In the genomic region with DNA sequence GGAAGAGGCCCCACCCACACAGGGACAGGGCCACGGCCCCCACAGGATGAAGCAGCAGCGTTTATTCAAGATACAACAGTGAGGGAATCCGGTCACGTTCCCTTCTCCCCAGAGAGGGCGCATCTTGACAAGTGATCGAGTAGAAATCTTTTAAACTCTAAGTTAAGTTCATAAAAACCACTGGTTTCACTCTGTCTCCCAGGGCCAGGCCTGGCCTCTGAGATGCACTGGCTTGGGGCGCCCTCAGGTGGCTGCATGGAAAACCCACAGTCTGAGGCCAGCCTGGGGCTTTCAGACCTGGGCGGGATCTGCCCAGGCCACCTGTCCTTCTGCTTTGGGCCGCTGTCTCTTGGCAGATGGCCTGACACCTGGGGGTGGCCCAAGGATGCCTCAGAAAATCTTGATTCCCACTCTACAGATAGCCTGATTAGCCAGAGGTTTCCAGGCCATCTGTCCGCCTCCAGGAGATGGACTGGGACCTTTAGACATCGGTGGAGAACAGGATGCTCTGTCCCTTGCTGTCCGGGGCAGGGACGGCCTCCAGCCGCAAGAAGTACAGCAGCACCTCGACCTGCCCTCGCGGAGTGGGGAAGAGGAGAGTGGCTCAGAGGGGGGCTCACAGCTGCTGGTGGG, we compare ENCODE assay signal across 8 cellular contexts.
DNase-seq lines count a peak whose midpoint lies in the region; TF ChIP-seq lines count a peak whose summit lies in the region.
"Not testable (repeated sequence)": the region's sequence is repeated elsewhere in the genome, so short reads cannot be mapped to it uniquely, and the experiment has no call there.

No MANE protein-coding gene starts in this region.

- WGBS in tibial nerve, 2 donors: 0 to 25% methylated on average over 6 to 13 of the region's 17 CpGs

- peaks cover 16% of the 10 kb centered on the region for H3K4me1 Mint-ChIP-seq in activated CD4-positive, alpha-beta memory T cell treated with anti-CD3 and anti-CD28 coated beads, Interleukin-2, amount 10 ng/mL, durations not matched to agents 7 days and 5 days

- H3K9me3 ChIP-seq in Karpas-422 (ENCODE audit: low read length); OCI-LY7 (ENCODE audit: low read length); tibial nerve: not testable (repeated sequence)

- CTCF ChIA-PET in OCI-LY7 (lab: Charles Lee; ENCODE audit: unreplicated experiment); activated CD4-positive, alpha-beta memory T cell treated with anti-CD3 and anti-CD28 coated beads, Interleukin-2, amount 10 ng/mL, durations not matched to agents 7 days and 5 days (lab: Charles Lee): not testable (repeated sequence)

- BruUV-seq in OCI-LY7 (replicated peaks; lab: Mats Ljungman, UMichigan): not testable (repeated sequence)

- not testable (repeated sequence) for H3K4me3 ChIP-seq in Karpas-422 (ENCODE audit: low read length); OCI-LY7 (ENCODE audit: low read depth, low read length, poor library complexity, severe bottlenecking); tibial nerve

- H3K27me3 Mint-ChIP-seq in activated CD4-positive, alpha-beta memory T cell treated with anti-CD3 and anti-CD28 coated beads, Interleukin-2, amount 10 ng/mL, durations not matched to agents 7 days and 5 days: not testable (repeated sequence)

- H3K36me3 Mint-ChIP-seq in activated CD4-positive, alpha-beta memory T cell treated with anti-CD3 and anti-CD28 coated beads, Interleukin-2, amount 10 ng/mL, durations not matched to agents 7 days and 5 days (ENCODE audit: low read depth): not testable (repeated sequence)

- not testable (repeated sequence) for H2AFZ ChIP-seq in Karpas-422 (ENCODE audit: low read length); OCI-LY7 (ENCODE audit: low read length)

- not testable (repeated sequence) for H3K79me2 ChIP-seq in Karpas-422 (ENCODE audit: low read length); OCI-LY7 (ENCODE audit: insufficient read depth, low read depth, low read length)

- POLR2A ChIA-PET in OCI-LY7 (lab: Charles Lee); activated CD4-positive, alpha-beta memory T cell treated with anti-CD3 and anti-CD28 coated beads, Interleukin-2, amount 10 ng/mL, durations not matched to agents 7 days and 5 days (lab: Charles Lee): not testable (repeated sequence)

- not testable (repeated sequence) for H3K27me3 ChIP-seq in Karpas-422 (ENCODE audit: low read length); tibial nerve

- H3K4me2 ChIP-seq in Karpas-422 (ENCODE audit: low read depth, low read length, poor library complexity, severe bottlenecking): peak overlapping the region; percentile 35
- H3K4me2 ChIP-seq in OCI-LY7 (ENCODE audit: low read length): not testable (repeated sequence)

- TF ChIP-seq CTCF in OCI-LY7 (conservative IDR thresholded peaks at IDR 0.05; ENCODE audit: low read length): peak; percentile 70
- peak in 4 of 5 experiments; percentile 21 to 88 (median 75) for TF ChIP-seq CTCF in tibial nerve (IDR thresholded peaks at IDR 0.05)

- intact Hi-C loops in OCI-LY7 (cut with micrococcal nuclease; ENCODE audit: unreplicated experiment): loop anchor here (1.0 to 10.0 kb wide), 4 partner anchors 91 to 543 kb away; partner anchors contain the start of gene CCDC188
- intact Hi-C loops in posterior vena cava (cut with DNase I): not testable (repeated sequence)

- TF ChIP-seq POLR2A in tibial nerve (IDR thresholded peaks at IDR 0.05): not testable (repeated sequence)

- H3K9me2 ChIP-seq in Karpas-422 (replicated peaks; ENCODE audit: insufficient read depth, low read length); OCI-LY7 (ENCODE audit: insufficient read depth, low read length): not testable (repeated sequence)

- peak overlapping the region; percentile 45; the same call in 1 of the 2 replicates for H3K9ac ChIP-seq in Karpas-422 (ENCODE audit: low read length)

- H3K27ac Mint-ChIP-seq in activated CD4-positive, alpha-beta memory T cell treated with anti-CD3 and anti-CD28 coated beads, Interleukin-2, amount 10 ng/mL, durations not matched to agents 7 days and 5 days: peak overlapping the region; percentile 65

- H3K4me3 Mint-ChIP-seq in activated CD4-positive, alpha-beta memory T cell treated with anti-CD3 and anti-CD28 coated beads, Interleukin-2, amount 10 ng/mL, durations not matched to agents 7 days and 5 days: not testable (repeated sequence)

- H3K27ac ChIP-seq in Karpas-422 (ENCODE audit: low read length); OCI-LY7 (ENCODE audit: low read depth, low read length, poor library complexity, severe bottlenecking): not testable (repeated sequence)
- H3K27ac ChIP-seq in tibial nerve: peak overlapping the region in 2 of 4 donors; percentile 37 to 81

- not testable (repeated sequence) for H4K20me1 ChIP-seq in Karpas-422 (ENCODE audit: insufficient read depth, low read depth, low read length); OCI-LY7 (ENCODE audit: insufficient read depth, low read length)

- not testable (repeated sequence) for H3K9me3 Mint-ChIP-seq in activated CD4-positive, alpha-beta memory T cell treated with anti-CD3 and anti-CD28 coated beads, Interleukin-2, amount 10 ng/mL, durations not matched to agents 7 days and 5 days

- DNase-seq in Daoy (ENCODE audit: low read depth) (peak; percentile 79), Karpas-422 (peak; percentile 89), OCI-LY7 (ENCODE audit: low spot score) (peak; percentile 81), cerebellum (ENCODE audit: low spot score) (peak; percentile 63), iPS DF 19.7 (ENCODE audit: low read depth, low spot score) (peak; percentile 35), posterior vena cava (ENCODE audit: low spot score) (peak; percentile 90), tibial nerve (ENCODE audit: low spot score in 2 of 2) (peak; percentile 16 to 67)
- DNase-seq in activated CD4-positive, alpha-beta memory T cell treated with anti-CD3 and anti-CD28 coated beads, Interleukin-2, amount 10 ng/mL, durations not matched to agents 7 days and 5 days: peak; percentile 54

- TF ChIP-seq EP300 in tibial nerve (IDR thresholded peaks at IDR 0.05): not testable (repeated sequence)

- not testable (repeated sequence) for H3K4me1 ChIP-seq in Karpas-422 (ENCODE audit: low read length); OCI-LY7 (ENCODE audit: insufficient read depth, low read length, poor library complexity, severe bottlenecking); tibial nerve

- not testable (repeated sequence) for H3K36me3 ChIP-seq in Karpas-422 (ENCODE audit: insufficient read depth, low read length); OCI-LY7 (ENCODE audit: insufficient read depth, low read length); tibial nerve

Comparison
In these comparisons a context has a peak if more than half of its experiments do, and no peak if none do; other contexts are left out.
1. DNase-seq: peak in every context shown above with its lines; median percentile 90 in posterior vena cava; 89 in Karpas-422; 81 in OCI-LY7; 79 in Daoy; 63 in cerebellum; 54 in activated CD4-positive, alpha-beta memory T cell treated with anti-CD3 and anti-CD28 coated beads, Interleukin-2, amount 10 ng/mL, durations not matched to agents 7 days and 5 days; 42 in tibial nerve; 35 in iPS DF 19.7.